ENCODE assay signal across 2 cellular contexts in genomic region chr2:227509824-227510619, GRCh38.
TF ChIP-seq lines count a peak whose summit lies in the region.

No MANE protein-coding gene starts in this region.

TF ChIP-seq in IMR-90, 13 proteins besides CTCF, POLR2A, EP300 and RAD21:
- no peak for TF ChIP-seq BHLHE40 (IDR thresholded peaks at IDR 0.05; ENCODE audit: low read depth, low read length)
- TF ChIP-seq, protein P1, sequence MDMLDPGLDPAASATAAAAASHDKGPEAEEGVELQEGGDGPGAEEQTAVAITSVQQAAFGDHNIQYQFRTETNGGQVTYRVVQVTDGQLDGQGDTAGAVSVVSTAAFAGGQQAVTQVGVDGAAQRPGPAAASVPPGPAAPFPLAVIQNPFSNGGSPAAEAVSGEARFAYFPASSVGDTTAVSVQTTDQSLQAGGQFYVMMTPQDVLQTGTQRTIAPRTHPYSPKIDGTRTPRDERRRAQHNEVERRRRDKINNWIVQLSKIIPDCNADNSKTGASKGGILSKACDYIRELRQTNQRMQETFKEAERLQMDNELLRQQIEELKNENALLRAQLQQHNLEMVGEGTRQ (IDR thresholded peaks at IDR 0.05; ENCODE audit: low read depth, low read length), result no peak
- no peak for TF ChIP-seq NFE2L2 (IDR thresholded peaks at IDR 0.05; ENCODE audit: low read depth, low read length)
- TF ChIP-seq MAFK (IDR thresholded peaks at IDR 0.05; ENCODE audit: low read depth, low read length), result no peak
- no peak for TF ChIP-seq SMC3 (IDR thresholded peaks at IDR 0.05; ENCODE audit: low read depth, low read length)
- no peak for TF ChIP-seq MXI1 (IDR thresholded peaks at IDR 0.05; ENCODE audit: borderline replicate concordance, low read depth, low read length)
- no peak for TF ChIP-seq RCOR1 (IDR thresholded peaks at IDR 0.05; ENCODE audit: insufficient replicate concordance, low read length)
- no peak for TF ChIP-seq FOS (IDR thresholded peaks at IDR 0.05; ENCODE audit: low read depth, low read length)
- no peak for TF ChIP-seq RFX5 (IDR thresholded peaks at IDR 0.05; ENCODE audit: low read depth, low read length)
- TF ChIP-seq ELK1 (IDR thresholded peaks at IDR 0.05; ENCODE audit: borderline replicate concordance, low read depth, low read length), result no peak
- no peak for TF ChIP-seq CHD1 (IDR thresholded peaks at IDR 0.05; ENCODE audit: low read depth, low read length)
- TF ChIP-seq MAZ (IDR thresholded peaks at IDR 0.05; ENCODE audit: borderline replicate concordance, low read depth, low read length), result no peak
- no peak for TF ChIP-seq CEBPB (IDR thresholded peaks at IDR 0.05; ENCODE audit: low read depth, low read length)

TF ChIP-seq in GM12878, 131 proteins besides CTCF, POLR2A, EP300 and RAD21:
- no peak for TF ChIP-seq TAF1 (IDR thresholded peaks at IDR 0.05; ENCODE audit: borderline replicate concordance, low read depth, low read length)
- TF ChIP-seq RUNX3 (IDR thresholded peaks at IDR 0.05; ENCODE audit: low read length), result peak; percentile 62
- peak; percentile 18 to 20; a peak in 1 of 4 replicates for TF ChIP-seq IKZF2 (IDR thresholded peaks at IDR 0.05)
